Comparison of ENCODE assay signal across 8 cellular contexts in the genomic region with DNA sequence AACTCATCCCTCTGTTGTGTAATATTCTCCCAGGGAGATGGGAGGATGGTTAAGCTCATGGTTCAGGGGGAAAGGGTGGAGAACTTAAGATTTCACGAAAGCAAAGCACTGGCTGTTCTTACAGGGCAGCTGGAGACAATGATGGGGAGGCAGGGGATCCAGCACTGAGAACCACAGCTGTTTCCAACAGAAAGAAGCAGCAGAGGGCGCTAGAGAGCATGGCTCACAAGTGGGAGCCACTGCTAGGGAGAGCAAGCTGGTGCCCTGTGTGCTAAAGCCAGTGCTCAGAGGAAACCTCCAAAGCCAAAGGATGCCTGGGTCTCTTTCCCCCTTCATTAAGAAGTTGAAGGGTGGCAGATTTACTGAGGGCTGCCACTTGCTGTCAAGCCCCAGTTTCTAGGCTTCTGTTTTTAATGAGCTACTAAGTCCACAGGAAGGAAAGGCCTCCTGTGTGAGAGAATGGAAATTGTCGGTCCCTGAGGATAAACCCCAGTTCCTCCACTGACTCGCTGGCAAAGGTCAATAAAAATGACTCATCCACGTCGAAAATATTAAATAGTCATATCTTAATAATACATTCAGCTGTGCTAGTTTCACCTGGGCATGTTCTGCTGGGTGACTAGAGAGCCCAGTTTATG.
DNase-seq lines count a peak whose midpoint lies in the region; ATAC-seq, FAIRE-seq and TF ChIP-seq lines count a peak whose summit lies in the region.

No MANE protein-coding gene starts in this region.

- no peaks in the 10 kb centered on the region for H3K27me3 Mint-ChIP-seq in activated CD8-positive, alpha-beta memory T cell treated with anti-CD3 and anti-CD28 coated beads, Interleukin-2, amount 10 ng/mL, durations not matched to agents 7 days and 5 days

- no peaks in the 10 kb centered on the region for H3K36me3 Mint-ChIP-seq in activated CD8-positive, alpha-beta memory T cell treated with anti-CD3 and anti-CD28 coated beads, Interleukin-2, amount 10 ng/mL, durations not matched to agents 7 days and 5 days

- no peak overlapping the region for H3K4me2 ChIP-seq in fibroblast of lung (ENCODE audit: extremely low read depth, insufficient read depth, low read length)

- H4K20me1 ChIP-seq in fibroblast of lung (ENCODE audit: control insufficient read depth, extremely low read depth, insufficient read depth, low read length) = no peaks in the 10 kb centered on the region

- FAIRE-seq in GM19239 (lab: Jason Lieb, UNC) = peak; percentile 83

- TF ChIP-seq POLR2A in upper lobe of left lung (IDR thresholded peaks at IDR 0.05) = no peak

- H3K4me1 ChIP-seq in fibroblast of lung (ENCODE audit: control insufficient read depth, extremely low read depth, insufficient read depth, low read length) (no peaks in the 10 kb centered on the region), upper lobe of left lung (peaks cover 0 to 3% (median 0%) of the 10 kb centered on the region in 4 donors)

- TF ChIP-seq CTCF in fibroblast of lung (conservative IDR thresholded peaks at IDR 0.05 in 1 of 2, IDR thresholded peaks at IDR 0.05 in 1 of 2; ENCODE audit: low read depth in 1 of 2, low read length in 2 of 2) = peak; percentile 75 to 76
- peak; percentile 41 to 74 (median 71) for TF ChIP-seq CTCF in upper lobe of left lung (IDR thresholded peaks at IDR 0.05)

- no peak overlapping the region for H2AFZ ChIP-seq in fibroblast of lung (ENCODE audit: low read length)

- H3K4me3 Mint-ChIP-seq in activated CD8-positive, alpha-beta memory T cell treated with anti-CD3 and anti-CD28 coated beads, Interleukin-2, amount 10 ng/mL, durations not matched to agents 7 days and 5 days = no peak overlapping the region

- H3K9ac ChIP-seq in fibroblast of lung (ENCODE audit: insufficient read depth, low read length) = no peak overlapping the region

- H3K9me3 Mint-ChIP-seq in activated CD8-positive, alpha-beta memory T cell treated with anti-CD3 and anti-CD28 coated beads, Interleukin-2, amount 10 ng/mL, durations not matched to agents 7 days and 5 days (ENCODE audit: low read depth) = no peaks in the 10 kb centered on the region

- 31 to 32% methylated on average over 6 of the region's 6 CpGs for WGBS in upper lobe of left lung, 2 donors

- H3K36me3 ChIP-seq in fibroblast of lung (ENCODE audit: control insufficient read depth, insufficient read depth, low read length) = no peaks in the 10 kb centered on the region
- H3K36me3 ChIP-seq in upper lobe of left lung = peaks cover 0 to 9% (median 0%) of the 10 kb centered on the region in 4 donors

- H3K4me3 ChIP-seq in fibroblast of lung (replicated peaks in 1 of 4; ENCODE audit: control extremely low read depth in 1 of 4, insufficient read depth in 1 of 4, low read depth in 3 of 4, low read length in 4 of 4) (no peak overlapping the region), upper lobe of left lung (no peak overlapping the region)

- H3K27me3 ChIP-seq in fibroblast of lung (ENCODE audit: control insufficient read depth, insufficient read depth, low read length) = no peaks in the 10 kb centered on the region
- no peaks in the 10 kb centered on the region for H3K27me3 ChIP-seq in upper lobe of left lung

- H3K27ac ChIP-seq in fibroblast of lung (ENCODE audit: insufficient read depth, low read length) (no peak overlapping the region), upper lobe of left lung (no peak overlapping the region)

- peak; percentile 57 for DNase-seq in CD1c-positive myeloid dendritic cell (ENCODE audit: extremely low spot score)
- DNase-seq in GM19239 (ENCODE audit: insufficient read length, low spot score) = peak; percentile 44
- DNase-seq in NCI-H2029 treated with DMSO at 0.1 percent for 48 hours (lab: John Stamatoyannopoulos, UW) = peak; percentile 2
- DNase-seq in activated CD8-positive, alpha-beta memory T cell treated with anti-CD3 and anti-CD28 coated beads, Interleukin-2, amount 10 ng/mL, durations not matched to agents 7 days and 5 days = peak; percentile 67
- DNase-seq in fibroblast of lung (ENCODE audit: low read depth in 2 of 2) = peak; percentile 30 to 58
- DNase-seq in non-pigmented ciliary epithelial cell (ENCODE audit: low read depth) = peak; percentile 5
- peak in 1 of 2 donors; percentile 49 for DNase-seq in upper lobe of left lung

- no peaks in the 10 kb centered on the region for H3K79me2 ChIP-seq in fibroblast of lung (ENCODE audit: control insufficient read depth, insufficient read depth, low read length)

- no peaks in the 10 kb centered on the region for H3K4me1 Mint-ChIP-seq in activated CD8-positive, alpha-beta memory T cell treated with anti-CD3 and anti-CD28 coated beads, Interleukin-2, amount 10 ng/mL, durations not matched to agents 7 days and 5 days

- H3K9me3 ChIP-seq in fibroblast of lung (ENCODE audit: control insufficient read depth, insufficient read depth, low read depth, low read length) (no peaks in the 10 kb centered on the region), upper lobe of left lung (no peaks in the 10 kb centered on the region)

- no peak for TF ChIP-seq EP300 in upper lobe of left lung (IDR thresholded peaks at IDR 0.05)

- peak; percentile 61 for ATAC-seq in activated CD8-positive, alpha-beta memory T cell treated with anti-CD3 and anti-CD28 coated beads, Interleukin-2, amount 10 ng/mL, durations not matched to agents 7 days and 5 days
- ATAC-seq in upper lobe of left lung (ENCODE audit: low FRiP score in 2 of 2) (peak; percentile 71 to 79), HG02970 (IDR thresholded peaks at IDR 0.05; ENCODE audit: low FRiP score, unreplicated experiment) (no peak)

- CTCF ChIA-PET in activated CD8-positive, alpha-beta memory T cell treated with anti-CD3 and anti-CD28 coated beads, Interleukin-2, amount 10 ng/mL, durations not matched to agents 7 days and 5 days (lab: Charles Lee) = interaction anchor here (0.6 to 1.6 kb wide), 9 partner anchors 9 to 292 kb away, joined by 3 to 5 read pairs (median 3); no protein-coding TSS in a partner anchor

- H3K27ac Mint-ChIP-seq in activated CD8-positive, alpha-beta memory T cell treated with anti-CD3 and anti-CD28 coated beads, Interleukin-2, amount 10 ng/mL, durations not matched to agents 7 days and 5 days = no peak overlapping the region
